1 cellular context compared by ENCODE assay signal in the genomic region with DNA sequence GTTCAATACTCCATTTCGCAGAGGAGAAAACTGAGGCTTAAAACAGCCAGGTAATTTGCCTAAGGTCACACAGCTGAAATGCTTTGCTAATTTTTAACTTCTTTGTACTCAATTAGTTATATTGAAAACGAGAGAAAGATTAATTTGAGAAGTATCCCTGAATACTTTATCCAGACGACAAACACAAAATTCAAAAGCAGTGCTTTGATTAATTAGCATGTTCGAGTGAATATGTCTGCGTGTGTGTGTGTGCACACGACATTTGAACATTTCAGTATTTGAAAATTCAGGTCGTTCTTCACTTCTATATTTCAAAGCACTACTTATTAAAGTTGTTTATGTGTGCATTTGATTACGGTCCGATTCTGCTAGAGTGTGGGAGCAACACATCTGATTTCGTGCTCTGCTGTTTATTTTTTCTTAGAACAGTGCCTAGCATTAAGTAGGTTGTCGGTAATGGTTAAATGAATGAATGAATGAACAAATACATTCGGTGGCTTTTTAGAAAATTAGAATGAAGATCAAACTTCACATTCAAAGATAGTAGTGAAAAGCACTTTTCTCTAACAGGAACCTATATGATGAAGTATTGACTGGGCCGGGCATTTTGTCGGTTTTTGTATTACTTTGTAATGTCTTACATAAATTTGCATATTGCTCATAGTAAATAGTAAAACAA.
TF ChIP-seq lines count a peak whose summit lies in the region.

No MANE protein-coding gene starts in this region.

TF ChIP-seq in HepG2, 621 proteins besides CTCF, POLR2A, EP300 and RAD21 (continued from another document and continues in another):
- TF ChIP-seq, protein P1, sequence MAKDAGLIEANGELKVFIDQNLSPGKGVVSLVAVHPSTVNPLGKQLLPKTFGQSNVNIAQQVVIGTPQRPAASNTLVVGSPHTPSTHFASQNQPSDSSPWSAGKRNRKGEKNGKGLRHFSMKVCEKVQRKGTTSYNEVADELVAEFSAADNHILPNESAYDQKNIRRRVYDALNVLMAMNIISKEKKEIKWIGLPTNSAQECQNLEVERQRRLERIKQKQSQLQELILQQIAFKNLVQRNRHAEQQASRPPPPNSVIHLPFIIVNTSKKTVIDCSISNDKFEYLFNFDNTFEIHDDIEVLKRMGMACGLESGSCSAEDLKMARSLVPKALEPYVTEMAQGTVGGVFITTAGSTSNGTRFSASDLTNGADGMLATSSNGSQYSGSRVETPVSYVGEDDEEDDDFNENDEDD (CRISPR knock-in tag; IDR thresholded peaks at IDR 0.05; ENCODE audit: borderline replicate concordance) = no peak
- TF ChIP-seq PHF5A (CRISPR knock-in tag; IDR thresholded peaks at IDR 0.05; ENCODE audit: low read depth, unreplicated experiment) = no peak
- no peak for TF ChIP-seq ZNF709 (CRISPR knock-in tag; IDR thresholded peaks at IDR 0.05)
- TF ChIP-seq XBP1 (CRISPR knock-in tag; IDR thresholded peaks at IDR 0.05) = 0 out of 2 replicates have a peak, but pooled peaks have one; percentile 4
- TF ChIP-seq, protein P2, sequence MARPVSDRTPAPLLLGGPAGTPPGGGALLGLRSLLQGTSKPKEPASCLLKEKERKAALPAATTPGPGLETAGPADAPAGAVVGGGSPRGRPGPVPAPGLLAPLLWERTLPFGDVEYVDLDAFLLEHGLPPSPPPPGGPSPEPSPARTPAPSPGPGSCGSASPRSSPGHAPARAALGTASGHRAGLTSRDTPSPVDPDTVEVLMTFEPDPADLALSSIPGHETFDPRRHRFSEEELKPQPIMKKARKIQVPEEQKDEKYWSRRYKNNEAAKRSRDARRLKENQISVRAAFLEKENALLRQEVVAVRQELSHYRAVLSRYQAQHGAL (CRISPR knock-in tag; IDR thresholded peaks at IDR 0.05; ENCODE audit: not compliant biosample characterization) = no peak
- TF ChIP-seq PHF21A (CRISPR knock-in tag; IDR thresholded peaks at IDR 0.05) = no peak
- TF ChIP-seq FIP1L1 (IDR thresholded peaks at IDR 0.05; ENCODE audit: borderline replicate concordance, insufficient read depth, low read depth, low read length) = no peak
- no peak for TF ChIP-seq CENPX (CRISPR knock-in tag; IDR thresholded peaks at IDR 0.05)
- TF ChIP-seq ARHGAP35 (CRISPR knock-in tag; IDR thresholded peaks at IDR 0.05; ENCODE audit: borderline replicate concordance) = 0 out of 2 replicates have a peak, but pooled peaks have one; percentile 4
- no peak for TF ChIP-seq ZNF10 (CRISPR knock-in tag; IDR thresholded peaks at IDR 0.05; ENCODE audit: borderline replicate concordance, low read depth)
- TF ChIP-seq, protein P3, sequence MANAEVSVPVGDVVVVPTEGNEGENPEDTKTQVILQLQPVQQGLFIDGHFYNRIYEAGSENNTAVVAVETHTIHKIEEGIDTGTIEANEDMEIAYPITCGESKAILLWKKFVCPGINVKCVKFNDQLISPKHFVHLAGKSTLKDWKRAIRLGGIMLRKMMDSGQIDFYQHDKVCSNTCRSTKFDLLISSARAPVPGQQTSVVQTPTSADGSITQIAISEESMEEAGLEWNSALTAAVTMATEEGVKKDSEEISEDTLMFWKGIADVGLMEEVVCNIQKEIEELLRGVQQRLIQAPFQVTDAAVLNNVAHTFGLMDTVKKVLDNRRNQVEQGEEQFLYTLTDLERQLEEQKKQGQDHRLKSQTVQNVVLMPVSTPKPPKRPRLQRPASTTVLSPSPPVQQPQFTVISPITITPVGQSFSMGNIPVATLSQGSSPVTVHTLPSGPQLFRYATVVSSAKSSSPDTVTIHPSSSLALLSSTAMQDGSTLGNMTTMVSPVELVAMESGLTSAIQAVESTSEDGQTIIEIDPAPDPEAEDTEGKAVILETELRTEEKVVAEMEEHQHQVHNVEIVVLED (CRISPR knock-in tag; IDR thresholded peaks at IDR 0.05; ENCODE audit: borderline replicate concordance) = no peak
- no peak for TF ChIP-seq HDAC1 (CRISPR knock-in tag; IDR thresholded peaks at IDR 0.05)
- TF ChIP-seq ZFP36 (IDR thresholded peaks at IDR 0.05; ENCODE audit: borderline replicate concordance, low read depth, low read length, partially characterized antibody) = no peak
- peak; percentile 61 for TF ChIP-seq ZNF652 (CRISPR knock-in tag; IDR thresholded peaks at IDR 0.05; ENCODE audit: borderline replicate concordance, low read depth)
- TF ChIP-seq IRX3 (CRISPR knock-in tag; IDR thresholded peaks at IDR 0.05; ENCODE audit: borderline replicate concordance, low read depth) = no peak
- TF ChIP-seq, protein P4, sequence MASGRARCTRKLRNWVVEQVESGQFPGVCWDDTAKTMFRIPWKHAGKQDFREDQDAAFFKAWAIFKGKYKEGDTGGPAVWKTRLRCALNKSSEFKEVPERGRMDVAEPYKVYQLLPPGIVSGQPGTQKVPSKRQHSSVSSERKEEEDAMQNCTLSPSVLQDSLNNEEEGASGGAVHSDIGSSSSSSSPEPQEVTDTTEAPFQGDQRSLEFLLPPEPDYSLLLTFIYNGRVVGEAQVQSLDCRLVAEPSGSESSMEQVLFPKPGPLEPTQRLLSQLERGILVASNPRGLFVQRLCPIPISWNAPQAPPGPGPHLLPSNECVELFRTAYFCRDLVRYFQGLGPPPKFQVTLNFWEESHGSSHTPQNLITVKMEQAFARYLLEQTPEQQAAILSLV (CRISPR knock-in tag; IDR thresholded peaks at IDR 0.05; ENCODE audit: borderline replicate concordance) = no peak
- TF ChIP-seq EED (CRISPR knock-in tag; IDR thresholded peaks at IDR 0.05) = no peak
- TF ChIP-seq, protein P5, sequence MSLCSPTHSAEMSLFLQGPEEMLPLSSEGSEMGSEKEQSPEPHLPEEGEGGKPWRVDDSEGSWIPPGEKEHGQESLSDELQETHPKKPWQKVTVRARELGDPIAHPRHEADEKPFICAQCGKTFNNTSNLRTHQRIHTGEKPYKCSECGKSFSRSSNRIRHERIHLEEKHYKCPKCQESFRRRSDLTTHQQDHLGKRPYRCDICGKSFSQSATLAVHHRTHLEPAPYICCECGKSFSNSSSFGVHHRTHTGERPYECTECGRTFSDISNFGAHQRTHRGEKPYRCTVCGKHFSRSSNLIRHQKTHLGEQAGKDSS (CRISPR knock-in tag; IDR thresholded peaks at IDR 0.05; ENCODE audit: borderline replicate concordance, low read depth) = no peak
- TF ChIP-seq ZNF230 (CRISPR knock-in tag; IDR thresholded peaks at IDR 0.05) = no peak
- no peak for TF ChIP-seq ZNF30 (CRISPR knock-in tag; IDR thresholded peaks at IDR 0.05)
- peak; percentile 92 for TF ChIP-seq CHD4 (IDR thresholded peaks at IDR 0.05; ENCODE audit: borderline replicate concordance, low read length)
- no peak for TF ChIP-seq ZNF713 (CRISPR knock-in tag; IDR thresholded peaks at IDR 0.05)
- TF ChIP-seq NAIF1 (CRISPR knock-in tag; IDR thresholded peaks at IDR 0.05; ENCODE audit: borderline replicate concordance) = 0 out of 2 replicates have a peak, but pooled peaks have one; percentile 1
- no peak for TF ChIP-seq ZSCAN22 (CRISPR knock-in tag; IDR thresholded peaks at IDR 0.05)
- TF ChIP-seq, protein P6, sequence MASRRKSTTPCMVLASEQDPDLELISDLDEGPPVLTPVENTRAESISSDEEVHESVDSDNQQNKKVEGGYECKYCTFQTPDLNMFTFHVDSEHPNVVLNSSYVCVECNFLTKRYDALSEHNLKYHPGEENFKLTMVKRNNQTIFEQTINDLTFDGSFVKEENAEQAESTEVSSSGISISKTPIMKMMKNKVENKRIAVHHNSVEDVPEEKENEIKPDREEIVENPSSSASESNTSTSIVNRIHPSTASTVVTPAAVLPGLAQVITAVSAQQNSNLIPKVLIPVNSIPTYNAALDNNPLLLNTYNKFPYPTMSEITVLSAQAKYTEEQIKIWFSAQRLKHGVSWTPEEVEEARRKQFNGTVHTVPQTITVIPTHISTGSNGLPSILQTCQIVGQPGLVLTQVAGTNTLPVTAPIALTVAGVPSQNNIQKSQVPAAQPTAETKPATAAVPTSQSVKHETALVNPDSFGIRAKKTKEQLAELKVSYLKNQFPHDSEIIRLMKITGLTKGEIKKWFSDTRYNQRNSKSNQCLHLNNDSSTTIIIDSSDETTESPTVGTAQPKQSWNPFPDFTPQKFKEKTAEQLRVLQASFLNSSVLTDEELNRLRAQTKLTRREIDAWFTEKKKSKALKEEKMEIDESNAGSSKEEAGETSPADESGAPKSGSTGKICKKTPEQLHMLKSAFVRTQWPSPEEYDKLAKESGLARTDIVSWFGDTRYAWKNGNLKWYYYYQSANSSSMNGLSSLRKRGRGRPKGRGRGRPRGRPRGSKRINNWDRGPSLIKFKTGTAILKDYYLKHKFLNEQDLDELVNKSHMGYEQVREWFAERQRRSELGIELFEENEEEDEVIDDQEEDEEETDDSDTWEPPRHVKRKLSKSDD (CRISPR knock-in tag; IDR thresholded peaks at IDR 0.05; ENCODE audit: low read depth) = no peak
- TF ChIP-seq SIN3A (IDR thresholded peaks at IDR 0.05; ENCODE audit: borderline replicate concordance, low read depth, low read length) = no peak
- no peak for TF ChIP-seq XRCC5 (optimal IDR thresholded peaks at IDR 0.05; ENCODE audit: low read length)
- TF ChIP-seq TP53 (CRISPR knock-in tag; conservative IDR thresholded peaks at IDR 0.05) = no peak
- TF ChIP-seq TCF7 (IDR thresholded peaks at IDR 0.05; ENCODE audit: low read depth) = no peak; the same call in 1 of the 2 replicates
- no peak; the same call in 1 of the 2 replicates for TF ChIP-seq ZNF3 (CRISPR knock-in tag; IDR thresholded peaks at IDR 0.05)
- TF ChIP-seq, protein P7, sequence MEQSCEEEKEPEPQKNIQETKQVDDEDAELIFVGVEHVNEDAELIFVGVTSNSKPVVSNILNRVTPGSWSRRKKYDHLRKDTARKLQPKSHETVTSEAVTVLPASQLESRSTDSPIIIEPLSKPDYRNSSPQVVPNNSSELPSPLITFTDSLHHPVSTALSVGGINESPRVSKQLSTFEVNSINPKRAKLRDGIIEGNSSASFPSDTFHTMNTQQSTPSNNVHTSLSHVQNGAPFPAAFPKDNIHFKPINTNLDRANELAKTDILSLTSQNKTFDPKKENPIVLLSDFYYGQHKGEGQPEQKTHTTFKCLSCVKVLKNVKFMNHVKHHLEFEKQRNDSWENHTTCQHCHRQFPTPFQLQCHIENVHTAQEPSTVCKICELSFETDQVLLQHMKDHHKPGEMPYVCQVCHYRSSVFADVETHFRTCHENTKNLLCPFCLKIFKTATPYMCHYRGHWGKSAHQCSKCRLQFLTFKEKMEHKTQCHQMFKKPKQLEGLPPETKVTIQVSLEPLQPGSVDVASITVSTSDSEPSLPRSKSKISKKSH (CRISPR knock-in tag; IDR thresholded peaks at IDR 0.05; ENCODE audit: borderline replicate concordance) = no peak
- TF ChIP-seq ZNF484 (CRISPR knock-in tag; IDR thresholded peaks at IDR 0.05; ENCODE audit: borderline replicate concordance, low read depth) = no peak
- no peak for TF ChIP-seq ZNF451 (CRISPR knock-in tag; IDR thresholded peaks at IDR 0.05)
- no peak for TF ChIP-seq MEIS2 (CRISPR knock-in tag; IDR thresholded peaks at IDR 0.05)
- TF ChIP-seq ZNF530 (CRISPR knock-in tag; IDR thresholded peaks at IDR 0.05; ENCODE audit: low read depth) = no peak
- TF ChIP-seq, protein P8, sequence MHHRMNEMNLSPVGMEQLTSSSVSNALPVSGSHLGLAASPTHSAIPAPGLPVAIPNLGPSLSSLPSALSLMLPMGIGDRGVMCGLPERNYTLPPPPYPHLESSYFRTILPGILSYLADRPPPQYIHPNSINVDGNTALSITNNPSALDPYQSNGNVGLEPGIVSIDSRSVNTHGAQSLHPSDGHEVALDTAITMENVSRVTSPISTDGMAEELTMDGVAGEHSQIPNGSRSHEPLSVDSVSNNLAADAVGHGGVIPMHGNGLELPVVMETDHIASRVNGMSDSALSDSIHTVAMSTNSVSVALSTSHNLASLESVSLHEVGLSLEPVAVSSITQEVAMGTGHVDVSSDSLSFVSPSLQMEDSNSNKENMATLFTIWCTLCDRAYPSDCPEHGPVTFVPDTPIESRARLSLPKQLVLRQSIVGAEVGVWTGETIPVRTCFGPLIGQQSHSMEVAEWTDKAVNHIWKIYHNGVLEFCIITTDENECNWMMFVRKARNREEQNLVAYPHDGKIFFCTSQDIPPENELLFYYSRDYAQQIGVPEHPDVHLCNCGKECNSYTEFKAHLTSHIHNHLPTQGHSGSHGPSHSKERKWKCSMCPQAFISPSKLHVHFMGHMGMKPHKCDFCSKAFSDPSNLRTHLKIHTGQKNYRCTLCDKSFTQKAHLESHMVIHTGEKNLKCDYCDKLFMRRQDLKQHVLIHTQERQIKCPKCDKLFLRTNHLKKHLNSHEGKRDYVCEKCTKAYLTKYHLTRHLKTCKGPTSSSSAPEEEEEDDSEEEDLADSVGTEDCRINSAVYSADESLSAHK (CRISPR knock-in tag; IDR thresholded peaks at IDR 0.05; ENCODE audit: borderline replicate concordance) = no peak
- no peak for TF ChIP-seq ZNF121 (CRISPR knock-in tag; IDR thresholded peaks at IDR 0.05)
- TF ChIP-seq, protein P9, sequence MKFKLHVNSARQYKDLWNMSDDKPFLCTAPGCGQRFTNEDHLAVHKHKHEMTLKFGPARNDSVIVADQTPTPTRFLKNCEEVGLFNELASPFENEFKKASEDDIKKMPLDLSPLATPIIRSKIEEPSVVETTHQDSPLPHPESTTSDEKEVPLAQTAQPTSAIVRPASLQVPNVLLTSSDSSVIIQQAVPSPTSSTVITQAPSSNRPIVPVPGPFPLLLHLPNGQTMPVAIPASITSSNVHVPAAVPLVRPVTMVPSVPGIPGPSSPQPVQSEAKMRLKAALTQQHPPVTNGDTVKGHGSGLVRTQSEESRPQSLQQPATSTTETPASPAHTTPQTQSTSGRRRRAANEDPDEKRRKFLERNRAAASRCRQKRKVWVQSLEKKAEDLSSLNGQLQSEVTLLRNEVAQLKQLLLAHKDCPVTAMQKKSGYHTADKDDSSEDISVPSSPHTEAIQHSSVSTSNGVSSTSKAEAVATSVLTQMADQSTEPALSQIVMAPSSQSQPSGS (CRISPR knock-in tag; IDR thresholded peaks at IDR 0.05) = no peak
- no peak for TF ChIP-seq ZNF274 (CRISPR knock-in tag; IDR thresholded peaks at IDR 0.05)
- TF ChIP-seq, protein P10, sequence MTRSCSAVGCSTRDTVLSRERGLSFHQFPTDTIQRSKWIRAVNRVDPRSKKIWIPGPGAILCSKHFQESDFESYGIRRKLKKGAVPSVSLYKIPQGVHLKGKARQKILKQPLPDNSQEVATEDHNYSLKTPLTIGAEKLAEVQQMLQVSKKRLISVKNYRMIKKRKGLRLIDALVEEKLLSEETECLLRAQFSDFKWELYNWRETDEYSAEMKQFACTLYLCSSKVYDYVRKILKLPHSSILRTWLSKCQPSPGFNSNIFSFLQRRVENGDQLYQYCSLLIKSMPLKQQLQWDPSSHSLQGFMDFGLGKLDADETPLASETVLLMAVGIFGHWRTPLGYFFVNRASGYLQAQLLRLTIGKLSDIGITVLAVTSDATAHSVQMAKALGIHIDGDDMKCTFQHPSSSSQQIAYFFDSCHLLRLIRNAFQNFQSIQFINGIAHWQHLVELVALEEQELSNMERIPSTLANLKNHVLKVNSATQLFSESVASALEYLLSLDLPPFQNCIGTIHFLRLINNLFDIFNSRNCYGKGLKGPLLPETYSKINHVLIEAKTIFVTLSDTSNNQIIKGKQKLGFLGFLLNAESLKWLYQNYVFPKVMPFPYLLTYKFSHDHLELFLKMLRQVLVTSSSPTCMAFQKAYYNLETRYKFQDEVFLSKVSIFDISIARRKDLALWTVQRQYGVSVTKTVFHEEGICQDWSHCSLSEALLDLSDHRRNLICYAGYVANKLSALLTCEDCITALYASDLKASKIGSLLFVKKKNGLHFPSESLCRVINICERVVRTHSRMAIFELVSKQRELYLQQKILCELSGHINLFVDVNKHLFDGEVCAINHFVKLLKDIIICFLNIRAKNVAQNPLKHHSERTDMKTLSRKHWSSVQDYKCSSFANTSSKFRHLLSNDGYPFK (CRISPR knock-in tag; IDR thresholded peaks at IDR 0.05; ENCODE audit: borderline replicate concordance) = no peak
